28 cellular contexts compared by ENCODE assay signal in the genomic region with DNA sequence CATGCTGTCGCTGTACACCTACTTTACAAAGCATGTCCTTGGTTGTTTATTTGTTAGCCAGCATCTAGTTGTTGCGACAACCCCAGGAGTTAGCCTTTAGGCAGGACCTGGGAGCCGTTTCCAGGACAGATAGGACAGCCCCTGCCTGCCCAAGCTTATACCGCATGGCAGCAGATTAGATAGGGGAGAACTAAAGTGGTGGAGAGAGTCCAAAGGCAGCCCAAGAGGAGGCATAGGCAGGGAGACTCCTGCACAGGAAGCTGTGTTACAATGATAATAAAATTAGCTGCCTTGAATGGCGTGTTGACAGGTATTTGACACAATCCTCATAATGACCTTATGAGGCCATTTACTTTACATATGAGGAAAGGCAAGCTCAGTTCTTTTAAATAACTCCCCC.
"Had no signal": no experiment of that assay in that cellular context is flagged by ENCODE, and none has a peak within 500 bp of the region (broad histone marks: within the 10 kb centered on the region; RNA-seq: fewer than 3 reads in every experiment).

No MANE protein-coding gene starts in this region.

- H3K27me3 ChIP-seq: gastrocnemius medialis, sigmoid colon, thyroid gland, upper lobe of left lung, vagina had no signal

- H3K27ac ChIP-seq: coronary artery, dorsolateral prefrontal cortex, gastrocnemius medialis, sigmoid colon, thyroid gland, upper lobe of left lung, vagina had no signal

- H3K36me3 ChIP-seq: gastrocnemius medialis, sigmoid colon, thyroid gland had no signal

- ATAC-seq: activated CD8-positive, alpha-beta memory T cell treated with anti-CD3 and anti-CD28 coated beads, Interleukin-2, amount 10 ng/mL, durations not matched to agents 7 days and 5 days; activated CD8-positive, alpha-beta T cell treated with anti-CD3 and anti-CD28 coated beads for 36 hours; activated naive CD4-positive, alpha-beta T cell treated with anti-CD3 and anti-CD28 coated beads, Interleukin-2, amount 50 U/mL, for 72 hours; gastrocnemius medialis; left colon; mucosa of descending colon; natural killer cell treated with Interleukin-12 subunit alpha and Interleukin-12 subunit beta and Interleukin-15 and Interleukin-18, amount 100 ng/mL, for 72 hours; stimulated activated effector memory CD8-positive, alpha-beta T cell treated with anti-CD3 and anti-CD28 coated beads, Interleukin-12 subunit alpha, Interleukin-12 subunit beta, amount 100 ng/mL, for 72 hours; WTC11 had no signal

- H3K9me3 ChIP-seq: gastrocnemius medialis, mucosa of descending colon, sigmoid colon, thyroid gland, upper lobe of left lung, vagina had no signal

- H3K4me1 ChIP-seq: gastrocnemius medialis, sigmoid colon, thyroid gland, upper lobe of left lung, vagina had no signal

- FAIRE-seq: bronchial epithelial cell, keratinocyte, small intestine, TTC549 had no signal

- DNase-seq: activated CD4-positive, alpha-beta T cell treated with anti-CD3 and anti-CD28 coated beads, Interleukin-2, amount 50 U/mL, for 1 hour; activated CD8-positive, alpha-beta memory T cell treated with anti-CD3 and anti-CD28 coated beads, Interleukin-2, amount 10 ng/mL, durations not matched to agents 7 days and 5 days; activated CD8-positive, alpha-beta T cell treated with anti-CD3 and anti-CD28 coated beads for 36 hours; activated naive CD4-positive, alpha-beta T cell; activated T-cell treated with anti-CD3 and anti-CD28 coated beads, Interleukin-2, amount 50 U/mL, for 48 hours; cerebellar nuclear complex; dorsolateral prefrontal cortex; effector memory CD4-positive, alpha-beta T cell; gastrocnemius medialis; glutamatergic neuron; hippocampal formation; left colon; mucosa of descending colon; sigmoid colon; small intestine; stimulated activated CD4-positive, alpha-beta T cell treated with anti-CD3 and anti-CD28 coated beads, Interleukin-4, amount 100 ng/mL, for 24 hours; thyroid gland; upper lobe of left lung had no signal

- H3K4me3 ChIP-seq: coronary artery, dorsolateral prefrontal cortex, gastrocnemius medialis, lung, mucosa of descending colon, sigmoid colon, thyroid gland, upper lobe of left lung, vagina had no signal
